ENCODE assay signal across 14 cellular contexts in genomic region chr11:65648997-65649491, GRCh38. TPM values are rescaled to one million over a fixed set of nuclear protein-coding genes. Genes with fewer than 3 reads are reported as not detected.
DNase-seq lines count a peak whose midpoint lies in the region; ATAC-seq and TF ChIP-seq lines count a peak whose summit lies in the region.
"Had no signal": no experiment of that assay in that cellular context is flagged by ENCODE, and none has a peak within 500 bp of the region (broad histone marks: within the 10 kb centered on the region; RNA-seq: fewer than 3 reads in every experiment).

No MANE protein-coding gene starts in this region.

- intact Hi-C loops in OCI-LY7 (cut with micrococcal nuclease; ENCODE audit: unreplicated experiment): no loop called here

- no peak for TF ChIP-seq RAD21 in liver (IDR thresholded peaks at IDR 0.05)

- H3K4me1 ChIP-seq in OCI-LY7 (ENCODE audit: insufficient read depth, low read length, poor library complexity, severe bottlenecking) (peaks cover 18% of the 10 kb centered on the region), liver (ENCODE audit: control insufficient read depth in 4 of 4, insufficient read depth in 4 of 4, low read length in 3 of 4) (peaks cover 26 to 52% (median 38%) of the 10 kb centered on the region in 4 donors)

- no peaks in the 10 kb centered on the region for H3K27me3 ChIP-seq in liver (ENCODE audit: control insufficient read depth in 4 of 4, insufficient read depth in 4 of 4, low read length in 3 of 4)

- H3K9me3 ChIP-seq in OCI-LY7 (ENCODE audit: low read length) (no peaks in the 10 kb centered on the region), liver (ENCODE audit: control insufficient read depth in 4 of 4, low read length in 3 of 4) (no peaks in the 10 kb centered on the region)

- H3K4me2 ChIP-seq in OCI-LY7 (ENCODE audit: low read length): no peak overlapping the region

- no peaks in the 10 kb centered on the region for H3K79me2 ChIP-seq in OCI-LY7 (ENCODE audit: insufficient read depth, low read depth, low read length)

- WGBS in liver: 55% methylated on average over 12 of the region's 12 CpGs

- BruUV-seq in OCI-LY7 (replicated peaks; lab: Mats Ljungman, UMichigan): TSS peak; percentile 45

- no peak for ATAC-seq in GM21526 (IDR thresholded peaks at IDR 0.05; ENCODE audit: low FRiP score, unreplicated experiment)

- H3K36me3 ChIP-seq in OCI-LY7 (ENCODE audit: insufficient read depth, low read length): peaks cover 76% of the 10 kb centered on the region
- H3K36me3 ChIP-seq in liver (ENCODE audit: control insufficient read depth in 4 of 4, insufficient read depth in 3 of 4, low read depth in 1 of 4, low read length in 3 of 4): peaks cover 0 to 10% (median 6%) of the 10 kb centered on the region in 4 donors

- TF ChIP-seq CTCF in OCI-LY7 (conservative IDR thresholded peaks at IDR 0.05; ENCODE audit: low read length) (no peak), liver (IDR thresholded peaks at IDR 0.05; ENCODE audit: low read depth, low read length, missing input control) (no peak)

- CTCF ChIA-PET in OCI-LY7 (lab: Charles Lee; ENCODE audit: unreplicated experiment): no interaction called here

- POLR2A ChIA-PET in OCI-LY7 (lab: Charles Lee): no interaction called here

- no peaks in the 10 kb centered on the region for H3K9me2 ChIP-seq in OCI-LY7 (ENCODE audit: insufficient read depth, low read length)

- H3K9ac ChIP-seq in liver (ENCODE audit: low read depth in 1 of 2, low read length in 2 of 2): no peak overlapping the region

- H3K4me3 ChIP-seq in OCI-LY7 (ENCODE audit: low read depth, low read length, poor library complexity, severe bottlenecking) (no peak overlapping the region), liver (ENCODE audit: low read depth in 1 of 3, low read length in 3 of 3) (no peak overlapping the region)
- H3K4me3 ChIP-seq: dorsolateral prefrontal cortex had no signal

- H4K20me1 ChIP-seq in OCI-LY7 (ENCODE audit: insufficient read depth, low read length): no peaks in the 10 kb centered on the region

- no peak overlapping the region for H3K27ac ChIP-seq in OCI-LY7 (ENCODE audit: low read depth, low read length, poor library complexity, severe bottlenecking)
- no peak overlapping the region for H3K27ac ChIP-seq in liver (ENCODE audit: low read depth in 1 of 2, low read length in 2 of 2)

- H2AFZ ChIP-seq in OCI-LY7 (ENCODE audit: low read length): no peak overlapping the region

- DNase-seq in Ammon's horn (ENCODE audit: low spot score): peak; percentile 25
- no peak for DNase-seq in OCI-LY7 (ENCODE audit: low spot score)
- DNase-seq in NCI-H345 (lab: John Stamatoyannopoulos, UW): no peak
- no peak for DNase-seq in ecto neural progenitor cell (ENCODE audit: low spot score)
- DNase-seq: activated CD4-positive, alpha-beta T cell treated with anti-CD3 and anti-CD28 coated beads, Interleukin-2, amount 10 ng/mL, durations not matched to agents 7 days and 5 days; activated T-cell treated with anti-CD3 and anti-CD28 coated beads for 4 hours; dorsolateral prefrontal cortex; GF-D8; NCI-H1436; stimulated activated CD4-positive, alpha-beta T cell treated with anti-CD3 and anti-CD28 coated beads, Interleukin-15, amount 100 ng/mL, for 24 hours had no signal

TF ChIP-seq in liver, 16 proteins besides CTCF, POLR2A, EP300 and RAD21:
- no peak for TF ChIP-seq MAX (IDR thresholded peaks at IDR 0.05)
- peak; percentile 58 to 73 for TF ChIP-seq HNF4A (conservative IDR thresholded peaks at IDR 0.05)
- peak; percentile 78 for TF ChIP-seq YY1 (IDR thresholded peaks at IDR 0.05)
- peak; percentile 33 for TF ChIP-seq SP1 (IDR thresholded peaks at IDR 0.05)
- TF ChIP-seq RXRA (IDR thresholded peaks at IDR 0.05): peak in 1 of 2 donors; percentile 14

RNA-seq across cellular contexts. Expression of gene SIPA1, which starts 11.1 kb away (rescaled TPM):
- total RNA-seq in OCI-LY7 (2014; rRNA removed; shearing (Covaris generic)): 57.6 and 95.4 TPM in 2 replicates
- total RNA-seq in OCI-LY7 (2022) (156 and 160 TPM in 2 replicates), liver (10 to 100 TPM; 15.4 to 34.9 TPM)
- polyA plus RNA-seq in liver: 10 to 100 TPM; 16.1 to 29.5 TPM

RNA-seq across cellular contexts. Expression of gene RELA, which starts 13.7 kb away (rescaled TPM):
- 40.4 and 48.0 TPM in 2 replicates for total RNA-seq in OCI-LY7 (2014; rRNA removed; shearing (Covaris generic))
- 78.9 and 82.5 TPM in 2 replicates for total RNA-seq in OCI-LY7 (2022)
- 10 to 100 TPM; 11.1 to 22.6 TPM for total RNA-seq in liver
- 10 to 100 TPM; 21.3 to 30.7 TPM for polyA plus RNA-seq in liver

RNA-seq across cellular contexts. Expression of gene PCNX3, which starts 33.5 kb away (rescaled TPM):
- 29.9 and 36.2 TPM in 2 replicates for total RNA-seq in OCI-LY7 (2014; rRNA removed; shearing (Covaris generic))
- total RNA-seq in OCI-LY7 (2022) (66.7 and 70.7 TPM in 2 replicates), liver (10 to 100 TPM; 11.5 to 13.4 TPM)
- 10 to 100 TPM in 1 of 2 donors, 1 to 10 TPM in 1; 4.7 to 12.8 TPM for polyA plus RNA-seq in liver

RNA-seq across cellular contexts. Expression of gene MAP3K11, which starts 35.0 kb away (rescaled TPM):
- 32.0 and 33.4 TPM in 2 replicates for total RNA-seq in OCI-LY7 (2014; rRNA removed; shearing (Covaris generic))
- total RNA-seq in OCI-LY7 (2022) (50.6 and 53.2 TPM in 2 replicates), liver (10 to 100 TPM; 23.7 to 49.3 TPM)
- polyA plus RNA-seq in liver: 10 to 100 TPM; 22.9 to 49.7 TPM

RNA-seq across cellular contexts. Expression of gene KCNK7, which starts 53.4 kb away (rescaled TPM):
- total RNA-seq in OCI-LY7 (2014; rRNA removed; shearing (Covaris generic)): 1.4 TPM in 1 of 2 replicates, not detected in the other
- total RNA-seq in OCI-LY7 (2022) (0.68 and 1.6 TPM in 2 replicates), liver (under 1 TPM; 0.14 to 0.17 TPM)
- polyA plus RNA-seq in liver: under 1 TPM; 0.32 TPM
- total RNA-seq: fibroblast of lung, H4 had no signal
- polyA plus RNA-seq: fibroblast of lung had no signal
